Comparison of ENCODE assay signal across 25 cellular contexts in genomic region chr3:35305406-35305805, GRCh38.
"Had no signal": no experiment of that assay in that cellular context is flagged by ENCODE, and none has a peak within 500 bp of the region (broad histone marks: within the 10 kb centered on the region; RNA-seq: fewer than 3 reads in every experiment).

No MANE protein-coding gene starts in this region.

- H3K4me2 ChIP-seq: hepatocyte had no signal

- H3K9me3 ChIP-seq: gastrocnemius medialis, heart left ventricle, ovary, psoas muscle, sigmoid colon, stomach, thyroid gland had no signal

- H3K4me3 ChIP-seq: gastrocnemius medialis, heart left ventricle, hepatocyte, lung, ovary, psoas muscle, sigmoid colon, stomach, thyroid gland had no signal

- H3K36me3 ChIP-seq: gastrocnemius medialis, heart left ventricle, ovary, sigmoid colon, stomach, thyroid gland had no signal

- H3K4me1 ChIP-seq: gastrocnemius medialis, heart left ventricle, psoas muscle, sigmoid colon, stomach, thyroid gland had no signal

- H3K27ac ChIP-seq: epithelial cell of prostate, gastrocnemius medialis, heart left ventricle, hepatocyte, ovary, psoas muscle, sigmoid colon, stomach, thyroid gland had no signal

- DNase-seq: effector CD8-positive, alpha-beta T cell; endodermal cell; foreskin fibroblast; gastrocnemius medialis; heart left ventricle; kidney; natural killer cell; occipital lobe; ovary; posterior cingulate gyrus; psoas muscle; right cardiac atrium; sigmoid colon; stimulated activated CD4-positive, alpha-beta T cell treated with anti-CD3 and anti-CD28 coated beads, Interleukin-2, amount 100 ng/mL, for 24 hours; stimulated activated CD4-positive, alpha-beta T cell treated with anti-CD3 and anti-CD28 coated beads, Interleukin-4, amount 100 ng/mL, for 24 hours; stimulated activated naive CD4-positive, alpha-beta T cell treated with Interleukin-2 at 50 U/mL for 16 hours; stomach; thyroid gland; trophoblast cell had no signal

- H3K27me3 ChIP-seq: gastrocnemius medialis, heart left ventricle, hepatocyte, ovary, sigmoid colon, stomach, thyroid gland had no signal

- ATAC-seq: esophagus mucosa; gastrocnemius medialis; heart left ventricle; left lobe of liver; natural killer cell; psoas muscle; right cardiac atrium; stimulated activated effector memory CD8-positive, alpha-beta T cell treated with anti-CD3 and anti-CD28 coated beads, Interleukin-12 subunit alpha, Interleukin-12 subunit beta, amount 100 ng/mL, for 72 hours had no signal

- H2AFZ ChIP-seq: hepatocyte had no signal

- H3K79me2 ChIP-seq: hepatocyte had no signal
